Comparison of ENCODE assay signal across 8 cellular contexts in the genomic region with DNA sequence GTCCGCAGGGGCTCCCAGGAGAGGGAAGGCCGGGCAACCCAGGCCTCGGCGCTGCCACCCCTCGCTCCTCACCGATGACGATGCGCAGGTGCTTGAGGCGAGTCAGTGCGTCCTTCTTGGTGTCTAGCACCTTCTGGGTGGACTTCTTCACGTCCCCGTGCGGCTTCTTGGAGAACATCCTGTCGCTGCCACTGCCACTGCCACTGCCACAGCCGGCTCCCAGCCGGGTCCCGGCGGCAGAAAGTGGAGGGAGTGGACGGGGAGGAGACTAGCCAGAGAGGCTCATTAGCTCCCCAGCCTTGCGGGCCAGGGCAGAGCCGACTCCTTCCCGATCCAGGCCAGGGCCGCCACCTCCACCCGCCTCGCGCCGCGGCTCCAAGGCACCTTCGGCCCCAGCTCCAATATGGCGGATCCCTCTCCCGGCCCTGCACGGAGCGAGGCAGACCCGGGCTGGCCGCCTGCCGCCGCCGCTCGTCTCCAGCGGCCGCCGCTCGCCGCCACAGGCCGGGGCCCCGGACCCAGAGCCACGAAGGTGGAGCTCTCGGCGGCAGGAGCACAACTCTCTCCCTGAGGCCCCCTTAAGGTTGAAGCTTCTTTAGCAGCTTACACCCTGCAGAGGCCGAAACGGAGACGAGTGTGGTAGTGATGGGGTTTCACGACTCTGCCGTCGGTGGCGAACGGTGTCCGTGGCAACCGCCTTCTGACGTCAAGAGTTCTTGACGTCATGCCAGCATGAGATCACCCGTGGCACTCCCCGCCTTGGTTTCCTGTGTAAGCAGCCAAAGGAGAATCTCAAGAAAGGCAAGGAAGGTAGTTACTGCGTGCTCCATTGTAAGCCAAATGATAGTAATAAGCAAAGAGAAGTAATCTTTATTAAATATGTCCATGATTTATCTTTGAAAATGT. TPM values are rescaled to one million over a fixed set of nuclear protein-coding genes. Genes with fewer than 3 reads are reported as not detected.
DNase-seq lines count a peak whose midpoint lies in the region; ATAC-seq and TF ChIP-seq lines count a peak whose summit lies in the region.
"Not testable (repeated sequence)": the region's sequence is repeated elsewhere in the genome, so short reads cannot be mapped to it uniquely, and the experiment has no call there.

A gene (minus strand): TSS at position 638 of the 906 bp plus-strand sequence. CDS start 460 bp downstream, at position 178.

- H3K27ac ChIP-seq in epithelial cell of prostate: peak within 1 kb of the TSS; percentile 91

- TF ChIP-seq CTCF in mucosa of descending colon (IDR thresholded peaks at IDR 0.05): not testable (repeated sequence)

- not testable (repeated sequence) for TF ChIP-seq RAD21 in Ishikawa (IDR thresholded peaks at IDR 0.05; ENCODE audit: low read depth)

- TF ChIP-seq EP300 in Ishikawa (IDR thresholded peaks at IDR 0.05; ENCODE audit: borderline replicate concordance): not testable (repeated sequence)

- peaks cover 18% of the 10 kb centered on the region for H3K4me1 ChIP-seq in mucosa of descending colon (ENCODE audit: low read depth)

- peak within 1 kb of the TSS; percentile 35 for H3K4me3 ChIP-seq in mucosa of descending colon

- intact Hi-C loops in mucosa of descending colon (cut with DNase I, micrococcal nuclease): not testable (repeated sequence)

- H3K36me3 ChIP-seq in mucosa of descending colon (ENCODE audit: low read depth): not testable (repeated sequence)

- peak; percentile 96 for ATAC-seq in GM21576 (IDR thresholded peaks at IDR 0.05; ENCODE audit: unreplicated experiment)
- ATAC-seq in mucosa of descending colon: peak; percentile 96

- DNase-seq in DMS53 (lab: John Stamatoyannopoulos, UW): peak; percentile 97
- DNase-seq in OCI-M2 (lab: John Stamatoyannopoulos, UW; ENCODE audit: unreplicated experiment): peak; percentile 78
- DNase-seq in activated T-cell treated with anti-CD3 and anti-CD28 coated beads for 48 hours (ENCODE audit: low read depth): peak; percentile 86
- DNase-seq in epithelial cell of prostate (ENCODE audit: low read depth, low spot score): peak; percentile 89
- DNase-seq in mucosa of descending colon: peak; percentile 94 to 96 (median 94)
- DNase-seq in stimulated activated CD8-positive, alpha-beta memory T cell treated with anti-CD3 and anti-CD28 coated beads, Interleukin-4, amount 100 ng/mL, for 24 hours (ENCODE audit: low read depth): peak; percentile 83

- H3K9me3 ChIP-seq in mucosa of descending colon: not testable (repeated sequence)

TF ChIP-seq in Ishikawa, 13 proteins besides CTCF, POLR2A, EP300 and RAD21:
- TF ChIP-seq CREB1 (IDR thresholded peaks at IDR 0.05; ENCODE audit: low read depth): peak; percentile 96
- TF ChIP-seq TCF12 (IDR thresholded peaks at IDR 0.05; ENCODE audit: low read depth): peak; percentile 6; the same call in 1 of the 2 replicates
- peak; percentile 77 for TF ChIP-seq TAF1 (IDR thresholded peaks at IDR 0.05; ENCODE audit: low read depth)
- TF ChIP-seq, protein P1, sequence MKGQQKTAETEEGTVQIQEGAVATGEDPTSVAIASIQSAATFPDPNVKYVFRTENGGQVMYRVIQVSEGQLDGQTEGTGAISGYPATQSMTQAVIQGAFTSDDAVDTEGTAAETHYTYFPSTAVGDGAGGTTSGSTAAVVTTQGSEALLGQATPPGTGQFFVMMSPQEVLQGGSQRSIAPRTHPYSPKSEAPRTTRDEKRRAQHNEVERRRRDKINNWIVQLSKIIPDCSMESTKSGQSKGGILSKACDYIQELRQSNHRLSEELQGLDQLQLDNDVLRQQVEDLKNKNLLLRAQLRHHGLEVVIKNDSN (IDR thresholded peaks at IDR 0.05): peak; percentile 28; the same call in 1 of the 2 replicates
- peak; percentile 74 for TF ChIP-seq YY1 (IDR thresholded peaks at IDR 0.05; ENCODE audit: low read depth)
- TF ChIP-seq, protein P2, sequence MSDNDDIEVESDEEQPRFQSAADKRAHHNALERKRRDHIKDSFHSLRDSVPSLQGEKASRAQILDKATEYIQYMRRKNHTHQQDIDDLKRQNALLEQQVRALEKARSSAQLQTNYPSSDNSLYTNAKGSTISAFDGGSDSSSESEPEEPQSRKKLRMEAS (IDR thresholded peaks at IDR 0.05): peak; percentile 21; the same call in 1 of the 2 replicates

RNA-seq across cellular contexts. Expression of the gene that starts here (rescaled TPM):
- total RNA-seq in mucosa of descending colon: 10 to 100 TPM; 64.4 to 92.1 (median 90.6) TPM

Comparison
In these comparisons a context has a peak if more than half of its experiments do, and no peak if none do; other contexts are left out.
1. Peak in every context shown above with its lines: DNase-seq, ATAC-seq, H3K4me3 ChIP-seq and H3K27ac ChIP-seq.